In genomic region chr14:37708481-37708880, GRCh38 we compare ENCODE assay signal across 16 cellular contexts.
"Had no signal": no experiment of that assay in that cellular context is flagged by ENCODE, and none has a peak within 500 bp of the region (broad histone marks: within the 10 kb centered on the region; RNA-seq: fewer than 3 reads in every experiment).

No MANE protein-coding gene starts in this region.

- ATAC-seq: activated T-helper 17 cell treated with anti-CD3 and anti-CD28 coated beads, Interleukin-2, amount 50 U/mL, for 72 hours; naive thymus-derived CD4-positive, alpha-beta T cell; stimulated activated effector memory CD8-positive, alpha-beta T cell treated with anti-CD3 and anti-CD28 coated beads, Interleukin-12 subunit alpha, Interleukin-12 subunit beta, amount 100 ng/mL, for 72 hours had no signal

- H3K27me3 Mint-ChIP-seq: activated B cell treated with CpG ODN at 0.5 μM for 24 hours; activated CD4-positive, alpha-beta T cell treated with anti-CD3 and anti-CD28 coated beads, Interleukin-2, amount 10 ng/mL, durations not matched to agents 7 days and 5 days; activated T-helper 17 cell treated with anti-CD3 and anti-CD28 coated beads, Interleukin-2, amount 50 U/mL, for 72 hours had no signal

- H3K27ac ChIP-seq: thyroid gland had no signal

- H3K4me3 ChIP-seq: lung, thyroid gland had no signal

- H3K27me3 ChIP-seq: thyroid gland had no signal

- H3K36me3 ChIP-seq: thyroid gland had no signal

- H3K9me3 Mint-ChIP-seq: activated B cell treated with CpG ODN at 0.5 μM for 24 hours; activated CD4-positive, alpha-beta T cell treated with anti-CD3 and anti-CD28 coated beads, Interleukin-2, amount 10 ng/mL, durations not matched to agents 7 days and 5 days; activated T-helper 17 cell treated with anti-CD3 and anti-CD28 coated beads, Interleukin-2, amount 50 U/mL, for 72 hours; endodermal cell; T-helper 1 cell treated with Interleukin-12 subunit alpha and Interleukin-12 subunit beta and Interleukin-4 antibody, amounts not matched to agents 30 μg/mL and 1 μg/mL, for 36 hours had no signal

- DNase-seq: activated B cell treated with CpG ODN at 0.5 μM for 24 hours; activated CD4-positive, alpha-beta T cell treated with anti-CD3 and anti-CD28 coated beads, Interleukin-2, amount 10 ng/mL, durations not matched to agents 7 days and 5 days; activated naive CD4-positive, alpha-beta T cell treated with anti-CD3 and anti-CD28 coated beads, Interleukin-2, amount 50 U/mL, for 16 hours; activated T-cell treated with anti-CD3 and anti-CD28 coated beads for 4 hours; amniotic stem cell; cerebellar nuclear complex; endodermal cell; erythroblast; naive thymus-derived CD4-positive, alpha-beta T cell; posterior cingulate gyrus; small intestine; thyroid gland had no signal

- H3K9me3 ChIP-seq: thyroid gland had no signal

- H3K4me1 ChIP-seq: thyroid gland had no signal

- H3K36me3 Mint-ChIP-seq: naive thymus-derived CD4-positive, alpha-beta T cell; stimulated activated effector memory CD8-positive, alpha-beta T cell treated with anti-CD3 and anti-CD28 coated beads, Interleukin-12 subunit alpha, Interleukin-12 subunit beta, amount 100 ng/mL, for 72 hours had no signal

- H3K27ac Mint-ChIP-seq: activated B cell treated with CpG ODN at 0.5 μM for 24 hours; activated CD4-positive, alpha-beta T cell treated with anti-CD3 and anti-CD28 coated beads, Interleukin-2, amount 10 ng/mL, durations not matched to agents 7 days and 5 days; activated T-helper 17 cell treated with anti-CD3 and anti-CD28 coated beads, Interleukin-2, amount 50 U/mL, for 72 hours; endodermal cell; naive thymus-derived CD4-positive, alpha-beta T cell; stimulated activated effector memory CD8-positive, alpha-beta T cell treated with anti-CD3 and anti-CD28 coated beads, Interleukin-12 subunit alpha, Interleukin-12 subunit beta, amount 100 ng/mL, for 72 hours; T-helper 1 cell treated with Interleukin-12 subunit alpha and Interleukin-12 subunit beta and Interleukin-4 antibody, amounts not matched to agents 30 μg/mL and 1 μg/mL, for 36 hours had no signal

- H3K4me1 Mint-ChIP-seq: activated B cell treated with CpG ODN at 0.5 μM for 24 hours; activated CD4-positive, alpha-beta T cell treated with anti-CD3 and anti-CD28 coated beads, Interleukin-2, amount 10 ng/mL, durations not matched to agents 7 days and 5 days; activated T-helper 17 cell treated with anti-CD3 and anti-CD28 coated beads, Interleukin-2, amount 50 U/mL, for 72 hours; endodermal cell; naive thymus-derived CD4-positive, alpha-beta T cell; stimulated activated effector memory CD8-positive, alpha-beta T cell treated with anti-CD3 and anti-CD28 coated beads, Interleukin-12 subunit alpha, Interleukin-12 subunit beta, amount 100 ng/mL, for 72 hours had no signal

- H3K4me3 Mint-ChIP-seq: activated B cell treated with CpG ODN at 0.5 μM for 24 hours; activated CD4-positive, alpha-beta T cell treated with anti-CD3 and anti-CD28 coated beads, Interleukin-2, amount 10 ng/mL, durations not matched to agents 7 days and 5 days; activated T-helper 17 cell treated with anti-CD3 and anti-CD28 coated beads, Interleukin-2, amount 50 U/mL, for 72 hours; endodermal cell; naive thymus-derived CD4-positive, alpha-beta T cell; stimulated activated effector memory CD8-positive, alpha-beta T cell treated with anti-CD3 and anti-CD28 coated beads, Interleukin-12 subunit alpha, Interleukin-12 subunit beta, amount 100 ng/mL, for 72 hours; T-helper 1 cell treated with Interleukin-12 subunit alpha and Interleukin-12 subunit beta and Interleukin-4 antibody, amounts not matched to agents 30 μg/mL and 1 μg/mL, for 36 hours had no signal
